Comparison of ENCODE assay signal across 8 cellular contexts in the genomic region with DNA sequence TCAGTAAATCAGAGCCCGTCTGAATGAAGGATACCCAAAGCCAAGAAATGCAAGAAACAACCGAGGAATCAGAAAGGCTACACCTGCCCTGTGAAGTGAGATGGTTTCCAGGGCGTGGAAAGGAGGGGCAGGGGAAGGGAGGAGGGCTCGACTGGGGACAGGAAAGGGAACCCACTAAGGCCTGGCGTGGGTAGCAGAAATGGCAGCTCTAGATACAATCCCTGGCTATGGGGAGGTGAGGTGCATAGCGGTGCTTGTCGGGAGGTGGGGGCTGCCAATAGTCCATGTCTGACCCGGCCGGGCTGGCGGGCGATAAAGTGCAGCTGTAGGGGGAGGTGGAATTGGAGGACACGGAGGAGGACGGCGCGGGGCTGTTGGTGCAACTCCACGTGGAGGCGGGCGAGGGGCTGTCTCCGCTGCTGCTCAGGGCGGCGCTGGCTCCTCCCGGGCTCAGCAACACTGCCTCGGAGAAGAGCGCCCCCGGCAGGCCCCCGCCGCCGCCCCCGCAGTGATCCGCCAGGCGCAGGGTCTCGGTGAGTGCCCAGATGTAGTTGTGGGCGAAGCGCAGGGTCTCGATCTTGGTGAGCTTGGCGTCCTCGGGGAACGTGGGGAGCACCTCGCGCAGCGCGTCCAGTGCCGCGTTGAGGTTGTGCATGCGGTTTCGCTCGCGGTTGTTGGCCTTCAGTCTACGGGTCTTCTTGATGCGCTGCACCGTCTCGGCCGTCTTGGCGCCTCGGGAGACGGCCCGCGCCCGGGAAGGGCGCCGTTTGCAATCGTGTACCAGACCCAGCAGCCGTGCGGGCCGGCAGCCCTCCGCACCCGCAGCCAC. TPM values are rescaled to one million over a fixed set of nuclear protein-coding genes. Genes with fewer than 3 reads are reported as not detected.
DNase-seq lines count a peak whose midpoint lies in the region; ATAC-seq and TF ChIP-seq lines count a peak whose summit lies in the region.

No MANE protein-coding gene starts in this region.

- peak overlapping the region; percentile 48 for H3K4me3 Mint-ChIP-seq in natural killer cell

- H3K27me3 Mint-ChIP-seq in natural killer cell (ENCODE audit: low read depth in 2 of 2) = peaks cover 78 to 80% of the 10 kb centered on the region in 2 donors

- intact Hi-C loops in natural killer cell (cut with micrococcal nuclease) = no loop called here

- no peaks in the 10 kb centered on the region for H3K9me3 Mint-ChIP-seq in natural killer cell

- DNase-seq in NCI-H2171 treated with DMSO at 0.1 percent for 48 hours (lab: John Stamatoyannopoulos, UW) = peak; percentile 57
- DNase-seq in NCI-H2171 (lab: John Stamatoyannopoulos, UW) = no peak
- DNase-seq in LNCaP clone FGC (ENCODE audit: low read depth) = no peak
- no peak for DNase-seq in choroid plexus epithelial cell (ENCODE audit: low read depth)
- DNase-seq in natural killer cell = no peak
- no peak for DNase-seq in NCI-H187 treated with DMSO at 0.1 percent for 48 hours (lab: John Stamatoyannopoulos, UW)
- DNase-seq in effector CD8-positive, alpha-beta T cell (lab: John Stamatoyannopoulos, UW) = no peak

- H3K4me1 Mint-ChIP-seq in natural killer cell = peaks cover 38 to 47% of the 10 kb centered on the region in 2 donors

- TF ChIP-seq CTCF in LNCaP clone FGC (IDR thresholded peaks at IDR 0.05; ENCODE audit: control insufficient read depth, extremely low read depth, insufficient read depth) = no peak
- no peak for TF ChIP-seq CTCF in choroid plexus epithelial cell (conservative IDR thresholded peaks at IDR 0.05; ENCODE audit: low read depth, low read length)
- TF ChIP-seq CTCF in natural killer cell (IDR thresholded peaks at IDR 0.05) = no peak

- H3K4me3 ChIP-seq in LNCaP clone FGC (ENCODE audit: low read depth, low read length) (peak overlapping the region; percentile 49), choroid plexus epithelial cell (ENCODE audit: low read depth, low read length) (peak overlapping the region; percentile 49)

- no peak overlapping the region for H3K27ac Mint-ChIP-seq in natural killer cell

- peaks cover 10% of the 10 kb centered on the region for H3K36me3 Mint-ChIP-seq in natural killer cell

- ATAC-seq in GM21576 (IDR thresholded peaks at IDR 0.05; ENCODE audit: unreplicated experiment) (peak; percentile 15), natural killer cell (peak in 1 of 3 donors; percentile 12)

RNA-seq across cellular contexts. Expression of gene NEUROG2, which starts 1.3 kb away (rescaled TPM):
- total RNA-seq in natural killer cell = not detected
